In the genomic region with DNA sequence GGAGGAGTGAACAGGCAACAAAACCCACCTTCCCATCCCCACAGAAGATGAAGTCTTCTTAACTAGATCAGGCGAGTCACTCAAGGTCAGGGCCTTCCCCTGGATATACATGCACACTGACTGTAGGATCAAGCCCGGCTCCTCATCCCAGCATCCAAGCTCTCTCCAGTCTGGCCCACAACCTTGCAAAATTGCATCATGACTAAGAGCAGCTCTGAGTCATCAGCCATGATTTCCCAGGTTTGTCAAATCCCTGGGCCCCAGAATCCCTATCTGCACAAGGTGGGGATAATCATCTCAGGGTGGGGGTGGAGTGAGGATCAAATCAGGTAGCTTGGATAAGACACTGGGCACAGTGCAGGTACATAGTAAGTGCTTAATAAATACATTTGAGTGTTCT, we compare ENCODE assay signal across 19 cellular contexts.
A peak's percentile ranks its signal among the peaks of the same experiment; 100 is the strongest.
DNase-seq lines count a peak whose midpoint lies in the region; ATAC-seq, FAIRE-seq and TF ChIP-seq lines count a peak whose summit lies in the region.
"Had no signal": no experiment of that assay in that cellular context is flagged by ENCODE, and none has a peak within 500 bp of the region (broad histone marks: within the 10 kb centered on the region; RNA-seq: fewer than 3 reads in every experiment).

No MANE protein-coding gene starts in this region.

- intact Hi-C loops in PC-3 (cut with micrococcal nuclease) = no loop called here
- intact Hi-C loops in prostate gland (cut with DNase I) = no loop called here

- FAIRE-seq in bronchial epithelial cell (lab: Jason Lieb, UNC) = no peak
- FAIRE-seq: H54, HepG2 had no signal

- ATAC-seq in PC-3 (no peak), HG02973 (IDR thresholded peaks at IDR 0.05; ENCODE audit: unreplicated experiment) (no peak)
- ATAC-seq: HepG2 had no signal

- H3K18ac ChIP-seq in mesendoderm (ENCODE audit: low read length) = no peak overlapping the region

- H3K79me2 ChIP-seq in PC-3 (ENCODE audit: low read length) (no peaks in the 10 kb centered on the region), mesendoderm (ENCODE audit: control insufficient read depth, insufficient read depth, low read length) (no peaks in the 10 kb centered on the region)

- H3K4me1 ChIP-seq in HEK293 (ENCODE audit: control insufficient read depth, insufficient read depth, low read length) = no peaks in the 10 kb centered on the region
- H3K4me1 ChIP-seq in PC-3 (ENCODE audit: insufficient read depth, low read length) = no peaks in the 10 kb centered on the region
- H3K4me1 ChIP-seq in mesendoderm (ENCODE audit: control insufficient read depth, low read depth, low read length) = peaks cover 8% of the 10 kb centered on the region
- no peaks in the 10 kb centered on the region for H3K4me1 ChIP-seq in prostate gland (replicated peaks)

- H2BK15ac ChIP-seq in mesendoderm (replicated peaks; ENCODE audit: low read depth) = no peak overlapping the region

- CTCF ChIA-PET in HEK293 (lab: Yijun Ruan, JAX) = interaction anchor here (0.7 kb wide), 1 partner anchor 33 kb away, joined by 4 read pairs; no protein-coding TSS in a partner anchor
- CTCF ChIA-PET in PC-3 (lab: Charles Lee) = no interaction called here

- H4K5ac ChIP-seq in mesendoderm (ENCODE audit: low read length) = no peak overlapping the region

- no CpG with 5 or more reads among the region's 2 CpGs for WGBS in mesendoderm (ENCODE audit: extremely low coverage, insufficient coverage, low lambda C conversion rate)
- 97% methylated on average over 2 of the region's 2 CpGs for WGBS in prostate gland

- DNase-seq in PC-3 = peak; percentile 7
- peak; percentile 42 for DNase-seq in bronchial epithelial cell (ENCODE audit: low read depth)
- peak; percentile 63 for DNase-seq in mesendoderm
- no peak for DNase-seq in prostate gland (ENCODE audit: low spot score)
- no peak for DNase-seq in activated gamma-delta T cell (lab: John Stamatoyannopoulos, UW)
- DNase-seq: CD4-positive, CD25-positive, alpha-beta regulatory T cell; DMS79; KBM-7; NCI-H1105; NCI-H146; NCI-H2029; NCI-H2227 treated with DMSO at 0.1 percent for 48 hours; NCI-H510A; NCI-H774; SHP77 had no signal

- no peak overlapping the region for H2AFZ ChIP-seq in PC-3 (ENCODE audit: low read length)

- no peak overlapping the region for H3K56ac ChIP-seq in mesendoderm (ENCODE audit: low read length)

- H4K8ac ChIP-seq in mesendoderm (ENCODE audit: low read depth, low read length) = no peak overlapping the region

- H3K9me3 ChIP-seq in HEK293 (ENCODE audit: control insufficient read depth, insufficient read depth, low read depth, low read length) (no peaks in the 10 kb centered on the region), PC-3 (ENCODE audit: low read length) (0 out of 2 replicates have a peak, but pooled peaks cover 5% of the 10 kb centered on the region), prostate gland (no peaks in the 10 kb centered on the region)

- H3K4me3 ChIP-seq in HEK293 (ENCODE audit: low read depth, low read length) (no peak overlapping the region), PC-3 (ENCODE audit: low read length) (no peak overlapping the region), bronchial epithelial cell (ENCODE audit: low read depth, low read length) (no peak overlapping the region), mesendoderm (ENCODE audit: low read length) (no peak overlapping the region), prostate gland (no peak overlapping the region)

- no peak overlapping the region for H3K4ac ChIP-seq in mesendoderm (ENCODE audit: low read depth, low read length)

- no peak for TF ChIP-seq POLR2A in prostate gland (IDR thresholded peaks at IDR 0.05)

- H3K36me3 ChIP-seq in HEK293 (ENCODE audit: control insufficient read depth in 2 of 2, insufficient read depth in 1 of 2, low read length in 2 of 2) (no peaks in the 10 kb centered on the region), PC-3 (ENCODE audit: low read depth, low read length) (no peaks in the 10 kb centered on the region), bronchial epithelial cell (ENCODE audit: control insufficient read depth, insufficient read depth, low read length) (no peaks in the 10 kb centered on the region), mesendoderm (ENCODE audit: control insufficient read depth, insufficient read depth, low read length) (no peaks in the 10 kb centered on the region), prostate gland (no peaks in the 10 kb centered on the region)

- no peak overlapping the region for H2BK5ac ChIP-seq in mesendoderm (ENCODE audit: low read length)

- no peaks in the 10 kb centered on the region for H3F3A ChIP-seq in PC-3 (ENCODE audit: low read length, unreplicated experiment)

- no TSS peak for BruUV-seq in PC-3 (replicated peaks; lab: Mats Ljungman, UMichigan)

- no peak overlapping the region for H2AK5ac ChIP-seq in mesendoderm (ENCODE audit: low read length)

- no peak overlapping the region for H2BK120ac ChIP-seq in mesendoderm (ENCODE audit: low read depth, low read length)

- H3K4me2 ChIP-seq in PC-3 (ENCODE audit: low read length) (no peak overlapping the region), mesendoderm (ENCODE audit: low read length) (no peak overlapping the region)

- no peaks in the 10 kb centered on the region for H4K20me1 ChIP-seq in PC-3 (ENCODE audit: low read length)

- H3K23ac ChIP-seq in mesendoderm (ENCODE audit: low read length) = no peak overlapping the region

- H3K9ac ChIP-seq in PC-3 (ENCODE audit: low read length) = no peak overlapping the region
- H3K9ac ChIP-seq in mesendoderm (ENCODE audit: low read length) = no peak overlapping the region

- H3K27ac ChIP-seq in HEK293 (ENCODE audit: extremely low read depth, low read depth, low read length) (no peak overlapping the region), PC-3 (ENCODE audit: low read length) (no peak overlapping the region), mesendoderm (ENCODE audit: low read depth, low read length) (no peak overlapping the region), prostate gland (no peak overlapping the region)

- POLR2A ChIA-PET in HEK293 (lab: Yijun Ruan, JAX) (no interaction called here), PC-3 (lab: Charles Lee; ENCODE audit: unreplicated experiment) (no interaction called here)

- peaks cover 21% of the 10 kb centered on the region; the same call in 1 of the 2 replicates for H3K27me3 ChIP-seq in PC-3 (ENCODE audit: low read length)
- no peaks in the 10 kb centered on the region for H3K27me3 ChIP-seq in bronchial epithelial cell (ENCODE audit: control insufficient read depth, insufficient read depth, low read length)
- H3K27me3 ChIP-seq in mesendoderm (ENCODE audit: insufficient read depth, low read length, poor library complexity) = no peaks in the 10 kb centered on the region
- H3K27me3 ChIP-seq in prostate gland (replicated peaks; ENCODE audit: insufficient read depth) = no peaks in the 10 kb centered on the region

- TF ChIP-seq CTCF in HEK293 (tag by site-specific recombination; IDR thresholded peaks at IDR 0.05) (no peak), PC-3 (conservative IDR thresholded peaks at IDR 0.05; ENCODE audit: low read depth, low read length) (no peak), bronchial epithelial cell (IDR thresholded peaks at IDR 0.05; ENCODE audit: insufficient read depth, low read length, severe bottlenecking) (no peak), prostate gland (IDR thresholded peaks at IDR 0.05) (no peak)

- H3K9me2 ChIP-seq in PC-3 (replicated peaks; ENCODE audit: low read length) = no peaks in the 10 kb centered on the region

- H3K79me1 ChIP-seq in mesendoderm (ENCODE audit: low read length) = no peaks in the 10 kb centered on the region

TF ChIP-seq in HEK293, 187 proteins besides CTCF, POLR2A, EP300 and RAD21:
- TF ChIP-seq ZBTB17 (tag by site-specific recombination; IDR thresholded peaks at IDR 0.05) = 0 out of 2 replicates have a peak, but pooled peaks have one; percentile 13
- TF ChIP-seq IKZF3 (tag by site-specific recombination; IDR thresholded peaks at IDR 0.05) = no peak
- TF ChIP-seq ZNF660 (tag by site-specific recombination; IDR thresholded peaks at IDR 0.05) = 0 out of 2 replicates have a peak, but pooled peaks have one; percentile 29
TF ChIP-seq in HEK293: peak in this region for 2.

Comparison
In these comparisons a context has a peak if more than half of its experiments do, and no peak if none do; other contexts are left out.
1. DNase-seq: peak in PC-3 (single experiment), bronchial epithelial cell (single experiment) and mesendoderm (single experiment); none in prostate gland (single experiment) and activated gamma-delta T cell (single experiment).